ENCODE assay signal across 24 cellular contexts in the genomic region with DNA sequence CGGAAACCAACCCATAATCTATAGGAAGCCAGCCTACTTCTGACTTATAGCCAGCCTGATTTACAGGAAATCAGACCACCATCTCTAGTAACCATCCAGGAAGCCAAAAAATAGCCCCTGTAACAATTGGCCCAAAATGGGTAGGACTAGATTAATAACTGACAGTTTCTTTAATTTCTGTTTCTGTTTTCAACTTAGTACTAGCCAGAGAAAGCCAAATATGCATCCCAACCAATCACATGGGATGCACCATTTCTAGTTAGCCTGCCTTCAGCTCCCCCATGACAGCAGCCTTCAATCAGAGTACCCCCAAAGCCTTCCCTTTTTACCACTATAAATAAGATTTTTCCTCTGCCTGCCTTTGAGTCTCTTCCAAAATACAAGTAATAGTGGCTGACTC.
DNase-seq lines count a peak whose midpoint lies in the region; ATAC-seq and TF ChIP-seq lines count a peak whose summit lies in the region.
"Had no signal": no experiment of that assay in that cellular context is flagged by ENCODE, and none has a peak within 500 bp of the region (broad histone marks: within the 10 kb centered on the region; RNA-seq: fewer than 3 reads in every experiment).

No MANE protein-coding gene starts in this region.

- H3K9me3 ChIP-seq in Loucy (ENCODE audit: insufficient read depth, low read depth, low read length): no peaks in the 10 kb centered on the region
- H3K9me3 ChIP-seq: A549, BE2C had no signal

- peak overlapping the region; percentile 14 for H3K4me2 ChIP-seq in Loucy (ENCODE audit: low read depth, low read length, poor library complexity, severe bottlenecking)
- H3K4me2 ChIP-seq: A549 had no signal

- H3F3A ChIP-seq in Loucy (ENCODE audit: low read depth): no peaks in the 10 kb centered on the region

- no peak for DNase-seq in COLO668 (lab: John Stamatoyannopoulos, UW; ENCODE audit: unreplicated experiment)
- no peak for DNase-seq in inferior parietal cortex (ENCODE audit: extremely low spot score)
- no peak for DNase-seq in D341Med (ENCODE audit: low spot score)
- no peak for DNase-seq in DMS 273 (lab: John Stamatoyannopoulos, UW; ENCODE audit: unreplicated experiment)
- DNase-seq: BE2C, DMS 273 treated with DMSO at 0.1 percent for 48 hours, DMS79 treated with DMSO at 0.1 percent for 48 hours, MV-4-11, NCI-H1105 treated with DMSO at 0.1 percent for 48 hours, NCI-H1694, NCI-H2081, NCI-H2171, NCI-H345, NCI-H524, NCI-H82, OCI-M1, SHP77, T-helper 2 cell had no signal

- H4K20me1 ChIP-seq in Loucy (ENCODE audit: insufficient read depth, low read length, poor library complexity, severe bottlenecking): no peaks in the 10 kb centered on the region

- H3K4me3 ChIP-seq in Loucy (ENCODE audit: low read length, poor library complexity, severe bottlenecking): no peak overlapping the region
- H3K4me3 ChIP-seq: A549, SK-N-MC had no signal

- no peaks in the 10 kb centered on the region for H3K9me2 ChIP-seq in Loucy (replicated peaks; ENCODE audit: low read depth, low read length)

- peak; percentile 45 for ATAC-seq in GM18511 (IDR thresholded peaks at IDR 0.05; ENCODE audit: unreplicated experiment)
- ATAC-seq in GM19463 (IDR thresholded peaks at IDR 0.05; ENCODE audit: unreplicated experiment): peak; percentile 37
- peak; percentile 36 for ATAC-seq in HG02938 (IDR thresholded peaks at IDR 0.05; ENCODE audit: unreplicated experiment)
- ATAC-seq: A549 had no signal

- TF ChIP-seq CTCF in Loucy (conservative IDR thresholded peaks at IDR 0.05; ENCODE audit: low read length): no peak

- H3K79me2 ChIP-seq in Loucy (ENCODE audit: insufficient read depth, low read length): peaks cover 6% of the 10 kb centered on the region; the same call in 1 of the 2 replicates

- H2AFZ ChIP-seq in Loucy (ENCODE audit: low read length): no peak overlapping the region

- H3K4me1 ChIP-seq in Loucy (ENCODE audit: insufficient read depth, low read length, poor library complexity, severe bottlenecking): peaks cover 39% of the 10 kb centered on the region
- H3K4me1 ChIP-seq: A549, BE2C had no signal

- H3K27me3 ChIP-seq in Loucy (ENCODE audit: insufficient read depth, low read length, poor library complexity, severe bottlenecking): no peaks in the 10 kb centered on the region
- H3K27me3 ChIP-seq: BE2C had no signal

- H3K36me3 ChIP-seq in Loucy (ENCODE audit: insufficient read depth, low read length): no peaks in the 10 kb centered on the region
- H3K36me3 ChIP-seq: BE2C had no signal

- H3K9ac ChIP-seq in Loucy (ENCODE audit: low read depth, low read length, poor library complexity, severe bottlenecking): peak overlapping the region; percentile 31
